1 cellular context compared by ENCODE assay signal in the genomic region with DNA sequence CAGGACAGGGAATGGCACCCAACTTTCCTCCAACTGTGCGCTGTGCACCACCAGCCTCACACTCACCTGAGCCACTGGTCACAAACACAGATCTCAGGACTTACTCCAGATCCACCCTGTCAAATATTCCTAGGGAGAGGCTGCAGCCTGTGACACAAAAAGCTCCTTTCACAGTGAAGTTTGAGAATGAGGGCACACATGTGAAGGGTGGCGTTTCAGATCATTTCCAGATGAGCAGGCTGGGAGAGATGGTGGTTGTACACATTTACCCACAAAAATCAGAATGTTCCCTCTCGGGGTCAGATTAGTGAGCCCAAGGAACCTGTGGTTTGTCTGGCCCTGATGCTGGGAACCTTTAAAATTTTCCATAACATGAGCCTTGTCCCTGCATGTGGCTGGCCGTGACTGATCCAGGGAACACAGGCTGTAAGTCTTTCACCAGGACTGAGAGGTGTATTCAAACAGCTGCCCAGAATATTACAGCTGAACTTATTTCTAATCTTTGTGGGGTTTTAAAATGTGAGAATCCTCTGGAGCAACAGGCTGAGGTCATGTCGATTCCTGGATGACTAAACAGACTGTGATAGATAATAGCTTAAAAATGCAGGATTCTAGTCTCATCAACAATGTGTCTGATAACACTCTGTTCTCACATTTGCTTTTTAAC.
TF ChIP-seq lines count a peak whose summit lies in the region.

No MANE protein-coding gene starts in this region.

TF ChIP-seq in WTC11, 78 proteins besides CTCF, POLR2A, EP300 and RAD21 (continued from another document):
- TF ChIP-seq NR2C2 (CRISPR knock-in tag; IDR thresholded peaks at IDR 0.05) = no peak
